21 cellular contexts compared by ENCODE assay signal in the genomic region with DNA sequence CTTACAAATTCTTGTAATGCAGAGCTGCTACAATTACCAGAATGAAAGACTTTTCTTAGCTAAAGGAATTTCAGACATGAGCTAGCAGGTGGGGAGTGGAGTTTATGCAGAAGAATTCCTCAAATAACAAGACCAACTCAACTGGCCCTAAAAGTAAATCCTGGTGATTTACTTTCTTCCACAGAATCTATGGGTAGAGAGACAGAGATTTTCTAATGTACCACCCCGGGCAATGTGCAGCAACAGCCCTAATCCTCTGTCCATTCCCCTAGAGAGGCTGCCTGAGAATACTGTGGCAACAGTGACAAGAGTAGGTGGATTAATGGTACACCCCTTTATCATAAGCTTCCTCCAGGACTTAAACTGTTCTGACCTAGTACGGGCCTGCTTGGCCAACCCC.
"Had no signal": no experiment of that assay in that cellular context is flagged by ENCODE, and none has a peak within 500 bp of the region (broad histone marks: within the 10 kb centered on the region; RNA-seq: fewer than 3 reads in every experiment).

No MANE protein-coding gene starts in this region.

- H3K27me3 ChIP-seq: ovary, right atrium auricular region, sigmoid colon, spleen, suprapubic skin, thyroid gland had no signal

- H3K9me3 ChIP-seq: left ventricle myocardium inferior, lower lobe of right lung, mucosa of descending colon, ovary, right atrium auricular region, sigmoid colon, spleen, suprapubic skin, thyroid gland had no signal

- H3K4me3 ChIP-seq: left ventricle myocardium inferior, lower lobe of right lung, mucosa of descending colon, ovary, right atrium auricular region, sigmoid colon, skin epidermis, spleen, suprapubic skin, thyroid gland had no signal

- DNase-seq: cortex of kidney; effector memory CD8-positive, alpha-beta T cell; hypothalamus; immature natural killer cell; islet precursor cell; kidney glomerular epithelial cell; left colon; left ventricle myocardium inferior; lower lobe of right lung; mucosa of descending colon; naive thymus-derived CD8-positive, alpha-beta T cell; occipital lobe; ovary; sigmoid colon; spleen; stimulated activated CD4-positive, alpha-beta T cell treated with anti-CD3 and anti-CD28 coated beads, Interleukin-4, amount 100 ng/mL, for 4 hours; thyroid gland had no signal

- H3K27ac ChIP-seq: left ventricle myocardium inferior, lower lobe of right lung, ovary, right atrium auricular region, sigmoid colon, skin epidermis, spleen, suprapubic skin, thyroid gland had no signal

- H3K4me1 ChIP-seq: left ventricle myocardium inferior, lower lobe of right lung, right atrium auricular region, sigmoid colon, spleen, suprapubic skin, thyroid gland had no signal

- ATAC-seq: effector memory CD8-positive, alpha-beta T cell; left colon; lower lobe of right lung; mucosa of descending colon; naive thymus-derived CD8-positive, alpha-beta T cell; stimulated activated memory B cell treated with anti-CD40 and anti-IgM and Interleukin-4, amounts not matched to agents 10 μg/mL and 1 μg/mL and 100 μg/mL, for 72 hours had no signal

- H3K36me3 ChIP-seq: ovary had no signal
